ENCODE assay signal across 8 cellular contexts in the genomic region with DNA sequence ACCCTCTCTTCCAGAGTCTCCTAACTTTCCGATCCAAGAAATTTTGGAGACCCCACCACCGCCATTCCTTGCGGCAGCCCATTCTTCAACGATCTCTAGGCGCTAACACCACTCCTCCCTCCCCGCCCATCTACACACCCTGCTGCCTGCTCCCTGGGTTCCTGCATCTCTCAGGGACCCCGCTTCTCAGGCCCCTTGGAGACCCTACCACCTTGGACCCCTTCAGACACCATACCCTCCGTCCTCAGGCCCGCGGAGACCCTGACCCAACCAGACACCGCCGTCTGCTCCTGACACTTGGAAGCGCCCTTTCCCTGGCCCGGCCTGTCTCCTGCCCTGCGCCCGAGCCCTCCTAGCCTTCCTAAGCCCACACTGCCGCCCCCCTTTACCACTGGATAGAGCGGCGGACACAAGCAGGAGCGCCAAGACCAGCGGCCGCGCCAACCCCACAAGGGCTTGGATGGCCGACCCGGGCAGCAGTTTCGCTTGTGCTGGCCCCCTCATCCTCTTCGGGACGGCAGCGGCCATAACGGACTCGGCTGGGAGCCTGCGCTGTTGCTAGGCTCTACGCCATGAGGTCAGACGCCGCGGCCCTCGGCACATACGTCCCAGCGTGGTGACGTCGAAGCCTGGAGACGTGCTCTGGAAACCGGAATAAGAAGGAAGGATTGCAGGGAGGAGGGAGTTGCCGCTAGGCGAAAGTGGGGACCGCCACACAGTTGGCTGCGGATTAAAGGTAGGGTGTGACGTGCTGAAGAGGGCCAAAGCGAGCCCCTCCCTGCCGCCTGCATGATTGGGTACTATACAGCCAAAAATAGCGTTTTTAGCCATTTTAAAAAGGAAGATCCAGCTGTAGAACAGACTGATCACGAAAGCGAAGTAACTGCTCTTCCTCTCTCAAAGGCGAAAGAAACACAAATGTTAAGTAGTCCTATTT. TPM values are rescaled to one million over a fixed set of nuclear protein-coding genes. Genes with fewer than 3 reads are reported as not detected.
DNase-seq lines count a peak whose midpoint lies in the region; ATAC-seq, FAIRE-seq and TF ChIP-seq lines count a peak whose summit lies in the region.

A gene (minus strand): TSS at position 569 of the 937 bp plus-strand sequence. CDS start 41 bp downstream, at position 528.

- POLR2A ChIA-PET in AG04450 (lab: Yijun Ruan, JAX): no interaction called here

- FAIRE-seq in bronchial epithelial cell (lab: Jason Lieb, UNC) (no peak), small intestine (lab: Jason Lieb, UNC) (no peak)

- H3K4me3 ChIP-seq in AG04450 (ENCODE audit: low read depth, low read length) (peak within 1 kb of the TSS; percentile 99), WI38 (ENCODE audit: low read depth, low read length) (peak within 1 kb of the TSS; percentile 97), bronchial epithelial cell (ENCODE audit: low read depth, low read length) (peak within 1 kb of the TSS; percentile 78), small intestine (ENCODE audit: low read depth in 1 of 2, low read length in 2 of 2) (peak within 1 kb of the TSS; percentile 72 to 92)

- 0 to 1% (median 0%) methylated on average over 52 to 54 of the region's 54 CpGs for WGBS in small intestine, 3 donors

- H3K27me3 ChIP-seq in AG04450 (ENCODE audit: control insufficient read depth, insufficient read depth, low read length) (no peaks in the 10 kb centered on the region), bronchial epithelial cell (ENCODE audit: control insufficient read depth, insufficient read depth, low read length) (no peaks in the 10 kb centered on the region), small intestine (ENCODE audit: control insufficient read depth in 2 of 2, insufficient read depth in 2 of 2, low read length in 2 of 2) (no peaks in the 10 kb centered on the region)

- H3K36me3 ChIP-seq in bronchial epithelial cell (ENCODE audit: control insufficient read depth, insufficient read depth, low read length) (no peaks in the 10 kb centered on the region), small intestine (ENCODE audit: control insufficient read depth in 2 of 2, insufficient read depth in 2 of 2, low read length in 2 of 2) (peaks cover 7 to 10% of the 10 kb centered on the region in 2 donors)

- DNase-seq in AG04450 (ENCODE audit: low read depth, low spot score) (peak; percentile 92), NCI-H2227 treated with DMSO at 0.1 percent for 48 hours (lab: John Stamatoyannopoulos, UW) (peak; percentile 94), bronchial epithelial cell (ENCODE audit: low read depth) (peak; percentile 95), iPS-NIHi11 (ENCODE audit: low spot score) (peak; percentile 95), small intestine (peak; percentile 96)

- H3K27ac ChIP-seq in AG04450 (ENCODE audit: low read depth, low read length): peak within 1 kb of the TSS; percentile 75
- peak within 1 kb of the TSS; percentile 78 to 98 for H3K27ac ChIP-seq in small intestine (ENCODE audit: low read depth in 1 of 2, low read length in 1 of 2)

- ATAC-seq in GM18907 (IDR thresholded peaks at IDR 0.05; ENCODE audit: unreplicated experiment) (peak; percentile 96), HG03159 (IDR thresholded peaks at IDR 0.05; ENCODE audit: unreplicated experiment) (peak; percentile 97)

- CTCF ChIA-PET in AG04450 (lab: Charles Lee): interaction anchor here (0.9 to 3.9 kb wide), 2 partner anchors 12 to 23 kb away, joined by 3 to 32 read pairs; no protein-coding TSS in a partner anchor

- TF ChIP-seq CTCF in AG04450 (IDR thresholded peaks at IDR 0.05; ENCODE audit: low read depth, low read length) (peak; percentile 29), WI38 (IDR thresholded peaks at IDR 0.05; ENCODE audit: low read depth, low read length) (no peak), bronchial epithelial cell (IDR thresholded peaks at IDR 0.05; ENCODE audit: insufficient read depth, low read length, severe bottlenecking) (peak; percentile 6)

- H3K4me1 ChIP-seq in small intestine (ENCODE audit: control insufficient read depth in 2 of 2, insufficient read depth in 1 of 2, low read depth in 1 of 2, low read length in 1 of 2): peaks cover 5 to 7% of the 10 kb centered on the region in 2 donors

- H3K9me3 ChIP-seq in AG04450 (ENCODE audit: control insufficient read depth, insufficient read depth, low read length) (peaks cover 4% of the 10 kb centered on the region), small intestine (ENCODE audit: control insufficient read depth, low read depth) (no peaks in the 10 kb centered on the region)

RNA-seq across cellular contexts. Expression of the gene that starts here (rescaled TPM):
- polyA plus RNA-seq in AG04450 (2011; rRNA removed) (87.5 and 92.9 TPM in 2 replicates), small intestine (10 to 100 TPM; 17.3 to 39.2 (median 20.1) TPM)
- 52.5 and 55.2 TPM in 2 replicates for polyA minus RNA-seq in AG04450 (2011; rRNA and poly(A)+ RNA removed)
- 20.8 and 27.0 TPM in 2 replicates for total RNA-seq in bronchial epithelial cell

Comparison
In these comparisons a context has a peak if more than half of its experiments do, and no peak if none do; other contexts are left out.
1. Peak in every context shown above with its lines: DNase-seq, ATAC-seq, H3K4me3 ChIP-seq and H3K27ac ChIP-seq.